In genomic region chr17:29931253-29931932, GRCh38 we compare ENCODE assay signal across 8 cellular contexts. TPM values are rescaled to one million over a fixed set of nuclear protein-coding genes. Genes with fewer than 3 reads are reported as not detected.
A peak's percentile ranks its signal among the peaks of the same experiment; 100 is the strongest.
DNase-seq lines count a peak whose midpoint lies in the region; ATAC-seq and TF ChIP-seq lines count a peak whose summit lies in the region.

No MANE protein-coding gene starts in this region.

- intact Hi-C loops in OCI-LY7 (cut with micrococcal nuclease; ENCODE audit: unreplicated experiment), result loop anchor here (1.0 to 5.0 kb wide), 5 partner anchors 64 to 292 kb away; no protein-coding TSS in a partner anchor
- intact Hi-C loops in esophagus squamous epithelium (cut with DNase I), result loop anchor here (5.0 kb wide), 1 partner anchor 124 kb away; no protein-coding TSS in a partner anchor

- CTCF ChIA-PET in OCI-LY7 (lab: Charles Lee; ENCODE audit: unreplicated experiment), result interaction anchor here (0.5 to 2.5 kb wide), 12 partner anchors 64 to 462 kb away, joined by 3 to 16 read pairs (median 4); no protein-coding TSS in a partner anchor

- H3K27ac ChIP-seq in OCI-LY7 (ENCODE audit: low read depth, low read length, poor library complexity, severe bottlenecking) (peak overlapping the region; percentile 95), esophagus squamous epithelium (peak overlapping the region in 1 of 4 donors; percentile 27)

- H3K27me3 ChIP-seq in esophagus squamous epithelium, result no peaks in the 10 kb centered on the region

- 0 out of 2 replicates have a peak, but pooled peaks cover 14% of the 10 kb centered on the region for H4K20me1 ChIP-seq in OCI-LY7 (ENCODE audit: insufficient read depth, low read length)

- H3K79me2 ChIP-seq in OCI-LY7 (ENCODE audit: insufficient read depth, low read depth, low read length), result peaks cover 38% of the 10 kb centered on the region

- DNase-seq in DMS53 (lab: John Stamatoyannopoulos, UW), result peak; percentile 89
- DNase-seq in KBM-7, result peak; percentile 95
- peak; percentile 99 for DNase-seq in OCI-LY7 (ENCODE audit: low spot score)
- DNase-seq in activated T-cell treated with anti-CD3 and anti-CD28 coated beads for 24 hours (ENCODE audit: low read depth), result peak; percentile 57
- DNase-seq in esophagus squamous epithelium (lab: John Stamatoyannopoulos, UW), result peak; percentile 17
- DNase-seq in stimulated activated naive CD8-positive, alpha-beta T cell treated with anti-CD3 and anti-CD28 coated beads, Interleukin-15, Interleukin-2, amounts not matched to agents 100 U/mL and 50 U/mL, for 24 hours, result peak; percentile 61

- H3K4me1 ChIP-seq in OCI-LY7 (ENCODE audit: insufficient read depth, low read length, poor library complexity, severe bottlenecking) (peaks cover 31% of the 10 kb centered on the region), esophagus squamous epithelium (peaks cover 4 to 42% (median 18%) of the 10 kb centered on the region in 3 donors)

- 0% methylated on average over 2 to 3 of the region's 3 CpGs for WGBS in esophagus squamous epithelium, 2 donors

- no peak for TF ChIP-seq POLR2A in esophagus squamous epithelium (IDR thresholded peaks at IDR 0.05)

- no peaks in the 10 kb centered on the region for H3K9me2 ChIP-seq in OCI-LY7 (ENCODE audit: insufficient read depth, low read length)

- ATAC-seq in GM21576 (IDR thresholded peaks at IDR 0.05; ENCODE audit: unreplicated experiment), result peak; percentile 60
- peak; percentile 80 for ATAC-seq in stimulated activated naive CD8-positive, alpha-beta T cell treated with anti-CD3 and anti-CD28 coated beads, Interleukin-15, Interleukin-2, amounts not matched to agents 100 U/mL and 50 U/mL, for 24 hours

- H3K4me1 Mint-ChIP-seq in nephron, result peaks cover 15% of the 10 kb centered on the region

- TF ChIP-seq CTCF in OCI-LY7 (conservative IDR thresholded peaks at IDR 0.05; ENCODE audit: low read length) (peak; percentile 98), esophagus squamous epithelium (IDR thresholded peaks at IDR 0.05) (peak; percentile 78 to 93 (median 88)), nephron (IDR thresholded peaks at IDR 0.05; ENCODE audit: unreplicated experiment in 3 of 3) (peak; percentile 89 to 94 (median 91))

- H2AFZ ChIP-seq in OCI-LY7 (ENCODE audit: low read length), result peak overlapping the region; percentile 91

- H3K4me3 ChIP-seq in OCI-LY7 (ENCODE audit: low read depth, low read length, poor library complexity, severe bottlenecking) (peak overlapping the region; percentile 84), esophagus squamous epithelium (peak overlapping the region in 3 of 4 donors; percentile 93 to 99 (median 93))

- in situ Hi-C loops in KBM-7 (cut with MboI; ENCODE audit: low pct_unique_long_range_greater_than_20kb, low sequenced_read_pairs), result no loop called here

- POLR2A ChIA-PET in OCI-LY7 (lab: Charles Lee), result interaction anchor here (0.5 to 3.0 kb wide), 27 partner anchors 8 to 1556 kb away, joined by 3 to 74 read pairs (median 4); no protein-coding TSS in a partner anchor

- H3K27ac Mint-ChIP-seq in nephron, result no peak overlapping the region

- H3K27me3 Mint-ChIP-seq in nephron (ENCODE audit: low read depth), result no peaks in the 10 kb centered on the region

- no peaks in the 10 kb centered on the region for H3K9me3 ChIP-seq in OCI-LY7 (ENCODE audit: low read length)
- H3K9me3 ChIP-seq in esophagus squamous epithelium, result no peaks in the 10 kb centered on the region

- no peaks in the 10 kb centered on the region for H3K36me3 Mint-ChIP-seq in nephron (ENCODE audit: low read depth)

- BruUV-seq in OCI-LY7 (replicated peaks; lab: Mats Ljungman, UMichigan), result no TSS peak

- H3K4me2 ChIP-seq in OCI-LY7 (ENCODE audit: low read length), result peak overlapping the region; percentile 97

- H3K9me3 Mint-ChIP-seq in nephron, result no peaks in the 10 kb centered on the region

- no peak overlapping the region for H3K4me3 Mint-ChIP-seq in nephron

- H3K36me3 ChIP-seq in OCI-LY7 (ENCODE audit: insufficient read depth, low read length) (peaks cover 19% of the 10 kb centered on the region; the same call in 1 of the 2 replicates), esophagus squamous epithelium (no peaks in the 10 kb centered on the region)

RNA-seq across cellular contexts. Expression of gene SSH2, which starts 1.4 kb away (rescaled TPM):
- 22.0 and 39.4 TPM in 2 replicates for total RNA-seq in OCI-LY7 (2014; rRNA removed; shearing (Covaris generic))
- total RNA-seq in OCI-LY7 (2022), result 73.9 and 78.6 TPM in 2 replicates
- total RNA-seq in esophagus squamous epithelium, result 10 to 100 TPM in 3 of 4 donors, 1 to 10 TPM in 1; 9.4 to 29.4 (median 13.2) TPM

RNA-seq across cellular contexts. Expression of gene EFCAB5, which starts 10.0 kb away (rescaled TPM):
- total RNA-seq in OCI-LY7 (2014; rRNA removed; shearing (Covaris generic)), result 2.2 and 5.2 TPM in 2 replicates
- total RNA-seq in OCI-LY7 (2022) (1.5 and 1.9 TPM in 2 replicates), esophagus squamous epithelium (under 1 TPM in 1 of 4 donors, not detected in 3; 0.19 TPM)

Comparison
In these comparisons a context has a peak if more than half of its experiments do, and no peak if none do; other contexts are left out.
1. DNase-seq: peak in every context shown above with its lines; median percentile 99 in OCI-LY7; 95 in KBM-7; 89 in DMS53; 61 in stimulated activated naive CD8-positive, alpha-beta T cell treated with anti-CD3 and anti-CD28 coated beads, Interleukin-15, Interleukin-2, amounts not matched to agents 100 U/mL and 50 U/mL, for 24 hours; 57 in activated T-cell treated with anti-CD3 and anti-CD28 coated beads for 24 hours; 17 in esophagus squamous epithelium.